In genomic region chr3:113273604-113274003, GRCh38 we compare ENCODE assay signal across 25 cellular contexts.
DNase-seq lines count a peak whose midpoint lies in the region; TF ChIP-seq lines count a peak whose summit lies in the region.
"Had no signal": no experiment of that assay in that cellular context is flagged by ENCODE, and none has a peak within 500 bp of the region (broad histone marks: within the 10 kb centered on the region; RNA-seq: fewer than 3 reads in every experiment).

No MANE protein-coding gene starts in this region.

- H4K20me1 ChIP-seq in smooth muscle cell (ENCODE audit: low read depth) (no peaks in the 10 kb centered on the region), PC-9 (ENCODE audit: insufficient read depth) (no peaks in the 10 kb centered on the region)
- H4K20me1 ChIP-seq: BLaER1 treated with 17β-estradiol and CSF1 and Interleukin-3, amounts not matched to agents 10 nM and 100 nM had no signal

- BruUV-seq in PC-9 (replicated peaks; lab: Mats Ljungman, UMichigan): no TSS peak

- intact Hi-C loops in esophagus muscularis mucosa (cut with DNase I): no loop called here
- intact Hi-C loops in PC-9 (cut with micrococcal nuclease; ENCODE audit: unreplicated experiment): no loop called here

- no peak for TF ChIP-seq POLR2A in esophagus muscularis mucosa (IDR thresholded peaks at IDR 0.05; ENCODE audit: low read depth)

- H3K27ac ChIP-seq in esophagus muscularis mucosa (replicated peaks in 1 of 4) (peak overlapping the region; percentile 27 to 89 (median 87)), smooth muscle cell (ENCODE audit: low read depth) (no peak overlapping the region), PC-9 (no peak overlapping the region)
- H3K27ac ChIP-seq: 22Rv1; BLaER1 treated with 17β-estradiol and CSF1 and Interleukin-3, amounts not matched to agents 10 nM and 100 nM; HL-60; SJCRH30 had no signal

- peaks cover 18% of the 10 kb centered on the region for H3K36me3 Mint-ChIP-seq in neural crest cell (ENCODE audit: low read depth)
- H3K36me3 Mint-ChIP-seq: CD4-positive, alpha-beta memory T cell had no signal

- H3K27ac Mint-ChIP-seq in neural crest cell (ENCODE audit: unreplicated experiment): no peak overlapping the region
- H3K27ac Mint-ChIP-seq: CD4-positive, alpha-beta memory T cell; GM23338 had no signal

- no peak for TF ChIP-seq EP300 in esophagus muscularis mucosa (IDR thresholded peaks at IDR 0.05)

- H3K4me2 ChIP-seq in smooth muscle cell (no peak overlapping the region), PC-9 (no peak overlapping the region)
- H3K4me2 ChIP-seq: BLaER1 treated with 17β-estradiol and CSF1 and Interleukin-3, amounts not matched to agents 10 nM and 100 nM; GM23338 had no signal

- H3K9me3 ChIP-seq in esophagus muscularis mucosa: no peaks in the 10 kb centered on the region
- H3K9me3 ChIP-seq in smooth muscle cell (replicated peaks; ENCODE audit: low read depth): no peaks in the 10 kb centered on the region
- H3K9me3 ChIP-seq in PC-9 (ENCODE audit: insufficient read depth, low read depth): no peaks in the 10 kb centered on the region
- H3K9me3 ChIP-seq: BLaER1 treated with 17β-estradiol and CSF1 and Interleukin-3, amounts not matched to agents 10 nM and 100 nM; Caco-2; HAP-1; Peyer's patch; SJCRH30 had no signal

- POLR2A ChIA-PET in PC-9 (lab: Charles Lee; ENCODE audit: unreplicated experiment): no interaction called here

- H3K4me1 ChIP-seq in esophagus muscularis mucosa (peaks cover 10 to 65% (median 54%) of the 10 kb centered on the region in 4 donors), smooth muscle cell (ENCODE audit: low read depth) (peaks cover 21% of the 10 kb centered on the region), PC-9 (replicated peaks; ENCODE audit: insufficient read depth) (0 out of 2 replicates have a peak, but pooled peaks cover 8% of the 10 kb centered on the region)
- H3K4me1 ChIP-seq: Caco-2 had no signal

- CTCF ChIA-PET in PC-9 (lab: Charles Lee): no interaction called here

- TF ChIP-seq CTCF in esophagus muscularis mucosa (IDR thresholded peaks at IDR 0.05) (no peak), neural crest cell (conservative IDR thresholded peaks at IDR 0.05) (no peak), smooth muscle cell (IDR thresholded peaks at IDR 0.05; ENCODE audit: borderline replicate concordance, insufficient read depth, poor library complexity, severe bottlenecking) (no peak), PC-9 (conservative IDR thresholded peaks at IDR 0.05) (no peak)

- H3K27me3 ChIP-seq in esophagus muscularis mucosa: no peaks in the 10 kb centered on the region
- no peaks in the 10 kb centered on the region for H3K27me3 ChIP-seq in smooth muscle cell (ENCODE audit: low read depth)
- no peaks in the 10 kb centered on the region for H3K27me3 ChIP-seq in PC-9 (ENCODE audit: insufficient read depth, low read depth)
- H3K27me3 ChIP-seq: BLaER1 treated with 17β-estradiol and CSF1 and Interleukin-3, amounts not matched to agents 10 nM and 100 nM; Peyer's patch; SJCRH30 had no signal

- peak overlapping the region; percentile 36 for H3K4me3 Mint-ChIP-seq in neural crest cell
- H3K4me3 Mint-ChIP-seq: CD4-positive, alpha-beta memory T cell; GM23338 had no signal

- H3K4me1 Mint-ChIP-seq in neural crest cell: peaks cover 59% of the 10 kb centered on the region

- H3F3A ChIP-seq in smooth muscle cell (ENCODE audit: low read depth) (no peaks in the 10 kb centered on the region), PC-9 (ENCODE audit: insufficient read depth, low read depth) (no peaks in the 10 kb centered on the region)

- H3K79me2 ChIP-seq in smooth muscle cell (ENCODE audit: low read depth): no peaks in the 10 kb centered on the region
- no peaks in the 10 kb centered on the region for H3K79me2 ChIP-seq in PC-9 (ENCODE audit: low read depth)

- H3K36me3 ChIP-seq in esophagus muscularis mucosa: peaks cover 0 to 74% (median 45%) of the 10 kb centered on the region in 4 donors
- peaks cover 4% of the 10 kb centered on the region for H3K36me3 ChIP-seq in smooth muscle cell (ENCODE audit: low read depth)
- H3K36me3 ChIP-seq in PC-9 (ENCODE audit: low read depth): no peaks in the 10 kb centered on the region
- H3K36me3 ChIP-seq: BLaER1 treated with 17β-estradiol and CSF1 and Interleukin-3, amounts not matched to agents 10 nM and 100 nM; HAP-1; SJCRH30 had no signal

- WGBS in esophagus muscularis mucosa: 89% methylated on average over 6 of the region's 6 CpGs
- WGBS in smooth muscle cell (ENCODE audit: low lambda C conversion rate): 94% methylated on average over 6 of the region's 6 CpGs

- H3K27me3 Mint-ChIP-seq in neural crest cell (ENCODE audit: low read depth): no peaks in the 10 kb centered on the region

- H2AFZ ChIP-seq in smooth muscle cell (ENCODE audit: low read depth) (no peak overlapping the region), PC-9 (no peak overlapping the region)
- H2AFZ ChIP-seq: GM23338 had no signal

- H3K4me3 ChIP-seq in esophagus muscularis mucosa (no peak overlapping the region), smooth muscle cell (no peak overlapping the region), PC-9 (no peak overlapping the region)
- H3K4me3 ChIP-seq: BLaER1 treated with 17β-estradiol and CSF1 and Interleukin-3, amounts not matched to agents 10 nM and 100 nM; GM12878; GM23338; HAP-1; Peyer's patch; SJCRH30 had no signal

- H3K9ac ChIP-seq in smooth muscle cell (ENCODE audit: low read depth): no peak overlapping the region
- H3K9ac ChIP-seq: BLaER1 treated with 17β-estradiol and CSF1 and Interleukin-3, amounts not matched to agents 10 nM and 100 nM had no signal

- no peaks in the 10 kb centered on the region for H3K9me2 ChIP-seq in PC-9 (ENCODE audit: insufficient read depth)

- H3K9me3 Mint-ChIP-seq in neural crest cell: no peaks in the 10 kb centered on the region
- H3K9me3 Mint-ChIP-seq: CD4-positive, alpha-beta memory T cell; GM23338 had no signal

- peak; percentile 30 for DNase-seq in activated CD8-positive, alpha-beta memory T cell treated with anti-CD3 and anti-CD28 coated beads, Interleukin-2, amount 50 U/mL, for 48 hours
- no peak for DNase-seq in activated CD8-positive, alpha-beta memory T cell treated with anti-CD3 and anti-CD28 coated beads for 24 hours
- DNase-seq in esophagus muscularis mucosa (ENCODE audit: extremely low spot score): no peak
- DNase-seq in neural crest cell (ENCODE audit: low read depth, low spot score): no peak
- no peak for DNase-seq in activated CD4-positive, alpha-beta T cell treated with anti-CD3 and anti-CD28 coated beads for 4 hours
- DNase-seq in smooth muscle cell (lab: John Stamatoyannopoulos, UW; ENCODE audit: unreplicated experiment): no peak
- DNase-seq in iPS-NIHi11 (ENCODE audit: low spot score): no peak
- DNase-seq in PC-9: no peak
- DNase-seq: Caco-2; CD4-positive, alpha-beta memory T cell; DND-41; MV-4-11; NCI-H1105 treated with DMSO at 0.1 percent for 48 hours; NCI-H2029 treated with DMSO at 0.1 percent for 48 hours; NCI-H345; NCI-H524; NCI-H774; Peyer's patch; SJCRH30 had no signal

Comparison
In these comparisons a context has a peak if more than half of its experiments do, and no peak if none do; other contexts are left out.
1. H3K27ac ChIP-seq: peak in esophagus muscularis mucosa (4 of 4); none in smooth muscle cell (single experiment) and PC-9 (single experiment).